In the genomic region with DNA sequence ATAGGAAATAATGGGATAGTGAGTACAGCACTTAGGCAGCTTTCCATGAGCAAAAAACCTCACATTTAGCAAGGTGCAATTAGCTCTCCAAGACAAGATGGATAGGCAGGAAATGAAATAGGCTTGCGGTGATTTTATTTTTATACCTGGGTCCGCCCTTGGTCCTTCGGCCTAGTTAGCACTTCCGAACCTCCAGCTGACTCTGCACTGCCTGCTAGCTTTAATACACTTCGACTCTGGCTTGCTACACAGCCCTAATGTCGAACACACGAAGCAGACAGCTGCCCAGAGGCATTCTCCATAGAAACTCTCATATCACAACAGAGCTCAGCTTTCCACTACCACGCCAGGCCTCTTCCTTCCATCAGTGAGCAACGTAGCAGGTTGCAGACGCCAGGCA, we compare ENCODE assay signal across 32 cellular contexts.
"Had no signal": no experiment of that assay in that cellular context is flagged by ENCODE, and none has a peak within 500 bp of the region (broad histone marks: within the 10 kb centered on the region; RNA-seq: fewer than 3 reads in every experiment).

No MANE protein-coding gene starts in this region.

- FAIRE-seq: RCC 7860 had no signal

- H3K4me3 ChIP-seq: PC-9, SJCRH30, SK-N-MC had no signal

- DNase-seq: Karpas-422, NCI-H1048, NCI-H1092 treated with DMSO at 0.1 percent for 48 hours, NCI-H1105 treated with DMSO at 0.1 percent for 48 hours, NCI-H1417, NCI-H1436, NCI-H146, NCI-H1694, NCI-H187, NCI-H1930, NCI-H2029 treated with DMSO at 0.1 percent for 48 hours, NCI-H2081 treated with DMSO at 0.1 percent for 48 hours, NCI-H2107, NCI-H2171, NCI-H226, NCI-H446 treated with DMSO at 0.1 percent for 48 hours, NCI-H510A, NCI-H524, NCI-H526, NCI-H69, NCI-H748 treated with DMSO at 0.1 percent for 48 hours, PC-9, SHP77, SIG-M5, SJCRH30 had no signal

- H3K4me1 ChIP-seq: SJCRH30 had no signal

- H3K27ac ChIP-seq: KMS-11, PC-9, RWPE1, SJCRH30, SK-N-MC had no signal

- H3K9me3 ChIP-seq: SJCRH30 had no signal

- H3K9ac ChIP-seq: KMS-11 had no signal

- ATAC-seq: Panc1, Right ventricle myocardium inferior, SK-N-SH treated with all-trans-retinoic acid at 6 μM for 48 hours had no signal

- H3K27me3 ChIP-seq: SJCRH30 had no signal

- H3K4me2 ChIP-seq: KMS-11, PC-9 had no signal

- H2AFZ ChIP-seq: PC-9 had no signal

- H3K36me3 ChIP-seq: SJCRH30 had no signal
